Comparison of ENCODE assay signal across 4 cellular contexts in genomic region chr3:156095652-156096051, GRCh38. TPM values are rescaled to one million over a fixed set of nuclear protein-coding genes. Genes with fewer than 3 reads are reported as not detected.
"Had no signal": no experiment of that assay in that cellular context is flagged by ENCODE, and none has a peak within 500 bp of the region (broad histone marks: within the 10 kb centered on the region; RNA-seq: fewer than 3 reads in every experiment).

No MANE protein-coding gene starts in this region.

RNA-seq across cellular contexts. Expression of gene KCNAB1, which starts 24.7 kb away (rescaled TPM):
- total RNA-seq: kidney epithelial cell; mononuclear cell; naive thymus-derived CD4-positive, alpha-beta T cell had no signal
- polyA plus RNA-seq: mammary epithelial cell had no signal
